ENCODE assay signal across 26 cellular contexts in genomic region chr5:107088907-107089306, GRCh38.
"Had no signal": no experiment of that assay in that cellular context is flagged by ENCODE, and none has a peak within 500 bp of the region (broad histone marks: within the 10 kb centered on the region; RNA-seq: fewer than 3 reads in every experiment).

No MANE protein-coding gene starts in this region.

- H3K36me3 ChIP-seq: MG63 had no signal

- H3K4me1 Mint-ChIP-seq: activated CD4-positive, alpha-beta T cell treated with anti-CD3 and anti-CD28 coated beads, Interleukin-2, amount 10 ng/mL, durations not matched to agents 7 days and 5 days; activated naive CD4-positive, alpha-beta T cell treated with anti-CD3 and anti-CD28 coated beads, Interleukin-2, amount 10 ng/mL, durations not matched to agents 7 days and 5 days; activated naive CD8-positive, alpha-beta T cell treated with anti-CD3 and anti-CD28 coated beads for 36 hours; T-helper 17 cell had no signal

- H3K27me3 Mint-ChIP-seq: activated CD4-positive, alpha-beta memory T cell treated with anti-CD3 and anti-CD28 coated beads for 36 hours; activated CD4-positive, alpha-beta T cell treated with anti-CD3 and anti-CD28 coated beads, Interleukin-2, amount 10 ng/mL, durations not matched to agents 7 days and 5 days; activated naive CD4-positive, alpha-beta T cell treated with anti-CD3 and anti-CD28 coated beads, Interleukin-2, amount 10 ng/mL, durations not matched to agents 7 days and 5 days; activated naive CD8-positive, alpha-beta T cell treated with anti-CD3 and anti-CD28 coated beads for 36 hours; T-helper 17 cell had no signal

- H3K36me3 Mint-ChIP-seq: activated CD4-positive, alpha-beta memory T cell treated with anti-CD3 and anti-CD28 coated beads for 36 hours; activated naive CD4-positive, alpha-beta T cell treated with anti-CD3 and anti-CD28 coated beads, Interleukin-2, amount 10 ng/mL, durations not matched to agents 7 days and 5 days; activated naive CD8-positive, alpha-beta T cell treated with anti-CD3 and anti-CD28 coated beads for 36 hours had no signal

- H3K27me3 ChIP-seq: MG63 had no signal

- H3K27ac ChIP-seq: VCaP had no signal

- DNase-seq: activated CD4-positive, alpha-beta memory T cell treated with anti-CD3 and anti-CD28 coated beads for 36 hours; activated CD4-positive, alpha-beta T cell treated with anti-CD3 and anti-CD28 coated beads, Interleukin-2, amount 10 ng/mL, durations not matched to agents 7 days and 5 days; activated CD4-positive, CD25-positive, alpha-beta regulatory T cell; activated CD8-positive, alpha-beta memory T cell treated with anti-CD3 and anti-CD28 coated beads for 24 hours; activated gamma-delta T cell treated with Interleukin-2 at 50 U/mL for 16 hours; activated naive CD4-positive, alpha-beta T cell treated with anti-CD3 and anti-CD28 coated beads, Interleukin-2, amount 10 ng/mL, durations not matched to agents 7 days and 5 days; activated naive CD8-positive, alpha-beta T cell treated with anti-CD3 and anti-CD28 coated beads for 36 hours; activated T-cell treated with anti-CD3 and anti-CD28 coated beads, Interleukin-2, amount 50 U/mL, for 72 hours; anterior cingulate cortex; caudate nucleus; KG1; MG63; MV-4-11; NCI-H1105; NCI-H1436; NCI-H1694 treated with DMSO at 0.1 percent for 48 hours; NCI-H2029 treated with DMSO at 0.1 percent for 48 hours; NCI-H345; NCI-H510A; NCI-H526 treated with DMSO at 0.1 percent for 48 hours; NCI-H82; SIG-M5; T-helper 17 cell; T1000 had no signal

- ATAC-seq: activated T-cell treated with anti-CD3 and anti-CD28 coated beads, Interleukin-2, amount 50 U/mL, for 72 hours; T-helper 17 cell had no signal

- H3K9me3 Mint-ChIP-seq: activated CD4-positive, alpha-beta T cell treated with anti-CD3 and anti-CD28 coated beads, Interleukin-2, amount 10 ng/mL, durations not matched to agents 7 days and 5 days; activated T-helper 2 cell treated with anti-CD3 and anti-CD28 coated beads, Interferon-gamma antibody, Interleukin-2, Interleukin-4, amounts not matched to agents 10 μg/mL and 5 μg/mL and 100 μg/mL, durations not matched to agents 14 hours and 24 hours and 36 hours had no signal

- H3K4me3 ChIP-seq: MG63 had no signal

- H3K4me3 Mint-ChIP-seq: activated CD4-positive, alpha-beta memory T cell treated with anti-CD3 and anti-CD28 coated beads for 36 hours; activated CD4-positive, alpha-beta T cell treated with anti-CD3 and anti-CD28 coated beads, Interleukin-2, amount 10 ng/mL, durations not matched to agents 7 days and 5 days; activated naive CD4-positive, alpha-beta T cell treated with anti-CD3 and anti-CD28 coated beads, Interleukin-2, amount 10 ng/mL, durations not matched to agents 7 days and 5 days; activated naive CD8-positive, alpha-beta T cell treated with anti-CD3 and anti-CD28 coated beads for 36 hours; activated T-cell treated with anti-CD3 and anti-CD28 coated beads, Interleukin-2, amount 50 U/mL, for 72 hours; T-helper 17 cell had no signal
